23 cellular contexts compared by ENCODE assay signal in genomic region chr21:33865996-33866575, GRCh38.
"Had no signal": no experiment of that assay in that cellular context is flagged by ENCODE, and none has a peak within 500 bp of the region (broad histone marks: within the 10 kb centered on the region; RNA-seq: fewer than 3 reads in every experiment).

No MANE protein-coding gene starts in this region.

- H3K4me3 ChIP-seq: K562, PC-9, Peyer's patch, SJCRH30 had no signal

- H3K9ac ChIP-seq: KMS-11 had no signal

- H3K27me3 ChIP-seq: Peyer's patch, SJCRH30 had no signal

- H3K27ac Mint-ChIP-seq: IgD-negative memory B cell had no signal

- H3K4me2 ChIP-seq: KMS-11, PC-9 had no signal

- H3K9me3 ChIP-seq: Peyer's patch, SJCRH30 had no signal

- DNase-seq: Kasumi-1; MV-4-11; NCI-H1048; NCI-H1105 treated with DMSO at 0.1 percent for 48 hours; NCI-H1417 treated with DMSO at 0.1 percent for 48 hours; NCI-H146; NCI-H1694 treated with DMSO at 0.1 percent for 48 hours; NCI-H1930; NCI-H2081 treated with DMSO at 0.1 percent for 48 hours; NCI-H2227 treated with DMSO at 0.1 percent for 48 hours; NCI-H524; NCI-H526 treated with DMSO at 0.1 percent for 48 hours; NCI-H774; NK-92 treated with Interleukin-12 subunit alpha and Interleukin-12 subunit beta, amount 100 ng/mL, for 24 hours; PC-9; Peyer's patch; SHP77 treated with DMSO at 0.1 percent for 48 hours had no signal

- H3K4me3 Mint-ChIP-seq: IgD-negative memory B cell had no signal

- H3K27ac ChIP-seq: KMS-11, PC-9, Peyer's patch, SJCRH30 had no signal

- ATAC-seq: HepG2, K562, Right ventricle myocardium inferior had no signal

- H3K36me3 Mint-ChIP-seq: IgD-negative memory B cell had no signal

- H3K36me3 ChIP-seq: Peyer's patch, SJCRH30 had no signal

- H3K4me1 ChIP-seq: Peyer's patch had no signal

- H3K9me3 Mint-ChIP-seq: IgD-negative memory B cell had no signal

- H2AFZ ChIP-seq: PC-9 had no signal
